32 cellular contexts compared by ENCODE assay signal in genomic region chr5:93145019-93145418, GRCh38.
"Had no signal": no experiment of that assay in that cellular context is flagged by ENCODE, and none has a peak within 500 bp of the region (broad histone marks: within the 10 kb centered on the region; RNA-seq: fewer than 3 reads in every experiment).

No MANE protein-coding gene starts in this region.

- H3K27ac Mint-ChIP-seq: naive thymus-derived CD4-positive, alpha-beta T cell; nephron; neural progenitor cell had no signal

- H3K36me3 ChIP-seq: esophagus squamous epithelium, heart right ventricle, neural progenitor cell, thoracic aorta, tibial nerve, upper lobe of left lung, uterus had no signal

- H3K27ac ChIP-seq: coronary artery, esophagus squamous epithelium, heart right ventricle, neural progenitor cell, psoas muscle, thoracic aorta, tibial nerve, upper lobe of left lung, uterus had no signal

- H3K4me1 ChIP-seq: esophagus squamous epithelium, heart right ventricle, neural progenitor cell, psoas muscle, tibial nerve, upper lobe of left lung, uterus had no signal

- H3K4me3 ChIP-seq: coronary artery, esophagus squamous epithelium, heart right ventricle, neural progenitor cell, psoas muscle, thoracic aorta, tibial nerve, upper lobe of left lung, uterus had no signal

- H3K4me2 ChIP-seq: neural progenitor cell had no signal

- H3K4me1 Mint-ChIP-seq: naive thymus-derived CD4-positive, alpha-beta T cell had no signal

- H3K9ac ChIP-seq: neural progenitor cell had no signal

- DNase-seq: caudate nucleus; cerebellar nuclear complex; dermis blood vessel endothelial cell; effector memory CD4-positive, alpha-beta T cell; erythroblast; esophagus squamous epithelium; foreskin melanocyte; glutamatergic neuron; heart right ventricle; hippocampal formation; islet precursor cell; kidney glomerular epithelial cell; mesendoderm; midbrain; naive thymus-derived CD4-positive, alpha-beta T cell; nucleus accumbens; small intestine; stimulated activated CD4-positive, alpha-beta T cell treated with anti-CD3 and anti-CD28 coated beads, Interleukin-12 subunit alpha, Interleukin-12 subunit beta, amount 100 ng/mL, for 4 hours; stimulated activated CD4-positive, alpha-beta T cell treated with anti-CD3 and anti-CD28 coated beads, Interleukin-1b, Interleukin-23, amount 100 ng/mL, for 48 hours; stimulated activated CD4-positive, alpha-beta T cell treated with anti-CD3 and anti-CD28 coated beads, Interleukin-4, amount 100 ng/mL, for 1 hour; stimulated activated CD8-positive, alpha-beta memory T cell treated with anti-CD3 and anti-CD28 coated beads, Interleukin-4, amount 100 ng/mL, for 48 hours; stimulated activated naive CD8-positive, alpha-beta T cell treated with anti-CD3 and anti-CD28 coated beads, Interleukin-15, Interleukin-2, amounts not matched to agents 100 U/mL and 50 U/mL, for 24 hours; uterus had no signal

- H3K9me3 ChIP-seq: esophagus squamous epithelium, heart right ventricle, psoas muscle, thoracic aorta, tibial nerve, upper lobe of left lung, uterus had no signal

- H3K27me3 Mint-ChIP-seq: naive thymus-derived CD4-positive, alpha-beta T cell had no signal

- H3K36me3 Mint-ChIP-seq: naive thymus-derived CD4-positive, alpha-beta T cell; neural progenitor cell had no signal

- H3K4me3 Mint-ChIP-seq: naive thymus-derived CD4-positive, alpha-beta T cell; nephron; neural progenitor cell had no signal

- H2AFZ ChIP-seq: neural progenitor cell had no signal

- H3K27me3 ChIP-seq: esophagus squamous epithelium, heart right ventricle, neural progenitor cell, tibial nerve, upper lobe of left lung, uterus had no signal

- ATAC-seq: heart right ventricle; left lobe of liver; naive thymus-derived CD4-positive, alpha-beta T cell; psoas muscle; right cardiac atrium; stimulated activated naive CD8-positive, alpha-beta T cell treated with anti-CD3 and anti-CD28 coated beads, Interleukin-15, Interleukin-2, amounts not matched to agents 100 U/mL and 50 U/mL, for 24 hours had no signal
